11 cellular contexts compared by ENCODE assay signal in the genomic region with DNA sequence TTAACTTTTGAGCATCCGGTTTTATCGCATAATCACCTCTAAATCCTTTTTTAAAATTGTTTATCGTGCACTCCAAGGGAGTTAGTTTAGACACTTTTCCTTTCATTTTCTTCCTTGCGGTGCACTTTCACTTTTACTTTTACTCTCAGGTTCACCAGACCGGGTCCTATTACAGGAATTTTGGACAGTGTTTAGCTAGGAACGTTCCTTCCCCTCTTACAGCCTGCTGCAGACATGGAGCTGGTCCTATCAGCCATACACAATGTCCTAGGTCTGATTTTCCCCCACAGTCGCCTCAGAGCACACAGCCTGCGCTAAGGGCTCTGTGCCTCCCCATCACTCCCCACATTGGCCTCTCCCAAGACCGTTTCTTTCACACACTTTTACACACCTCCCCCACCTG.
DNase-seq lines count a peak whose midpoint lies in the region; ATAC-seq and TF ChIP-seq lines count a peak whose summit lies in the region.
"Had no signal": no experiment of that assay in that cellular context is flagged by ENCODE, and none has a peak within 500 bp of the region (broad histone marks: within the 10 kb centered on the region; RNA-seq: fewer than 3 reads in every experiment).

No MANE protein-coding gene starts in this region.

- H3K27ac ChIP-seq in vagina = no peak overlapping the region
- H3K27ac ChIP-seq: cardiac muscle cell, WERI-Rb-1 had no signal

- intact Hi-C loops in vagina (cut with DNase I) = loop anchor here (10.0 kb wide), 1 partner anchor 89 kb away; no protein-coding TSS in a partner anchor

- DNase-seq in activated CD8-positive, alpha-beta memory T cell treated with anti-CD3 and anti-CD28 coated beads, Interleukin-2, amount 10 ng/mL, durations not matched to agents 7 days and 5 days = no peak
- no peak for DNase-seq in activated CD8-positive, alpha-beta memory T cell treated with anti-CD3 and anti-CD28 coated beads, Interleukin-2, amount 50 U/mL, for 4 hours
- no peak for DNase-seq in stimulated activated naive B cell treated with anti-CD40 and anti-IgM and Interleukin-4, amounts not matched to agents 10 μg/mL and 1 μg/mL and 100 μg/mL, for 72 hours
- DNase-seq in vagina (ENCODE audit: extremely low spot score in 2 of 2) (no peak), COR-L47 (lab: John Stamatoyannopoulos, UW) (no peak), SW 1271 (lab: John Stamatoyannopoulos, UW) (no peak)
- DNase-seq: AML-193, WERI-Rb-1 had no signal

- peaks cover 8% of the 10 kb centered on the region for H3K4me1 Mint-ChIP-seq in activated CD8-positive, alpha-beta memory T cell treated with anti-CD3 and anti-CD28 coated beads, Interleukin-2, amount 10 ng/mL, durations not matched to agents 7 days and 5 days
- peaks cover 10% of the 10 kb centered on the region for H3K4me1 Mint-ChIP-seq in activated naive CD8-positive, alpha-beta T cell (ENCODE audit: low read depth)
- peaks cover 10 to 37% of the 10 kb centered on the region in 2 donors for H3K4me1 Mint-ChIP-seq in stimulated activated naive B cell treated with anti-CD40 and anti-IgM and Interleukin-4, amounts not matched to agents 10 μg/mL and 1 μg/mL and 100 μg/mL, for 72 hours

- H3K9me3 ChIP-seq in vagina = no peaks in the 10 kb centered on the region

- H3K9me3 Mint-ChIP-seq in activated CD8-positive, alpha-beta memory T cell treated with anti-CD3 and anti-CD28 coated beads, Interleukin-2, amount 10 ng/mL, durations not matched to agents 7 days and 5 days (ENCODE audit: low read depth) = no peaks in the 10 kb centered on the region
- no peaks in the 10 kb centered on the region for H3K9me3 Mint-ChIP-seq in activated naive CD8-positive, alpha-beta T cell (ENCODE audit: low read depth)
- H3K9me3 Mint-ChIP-seq in stimulated activated naive B cell treated with anti-CD40 and anti-IgM and Interleukin-4, amounts not matched to agents 10 μg/mL and 1 μg/mL and 100 μg/mL, for 72 hours = no peaks in the 10 kb centered on the region

- H3K27me3 Mint-ChIP-seq in activated CD8-positive, alpha-beta memory T cell treated with anti-CD3 and anti-CD28 coated beads, Interleukin-2, amount 10 ng/mL, durations not matched to agents 7 days and 5 days = peaks cover 9% of the 10 kb centered on the region
- peaks cover 13% of the 10 kb centered on the region for H3K27me3 Mint-ChIP-seq in activated naive CD8-positive, alpha-beta T cell
- H3K27me3 Mint-ChIP-seq in stimulated activated naive B cell treated with anti-CD40 and anti-IgM and Interleukin-4, amounts not matched to agents 10 μg/mL and 1 μg/mL and 100 μg/mL, for 72 hours = peaks cover 0 to 7% of the 10 kb centered on the region in 2 donors

- H3K27me3 ChIP-seq in vagina = no peaks in the 10 kb centered on the region
- H3K27me3 ChIP-seq: cardiac muscle cell had no signal

- peak overlapping the region; percentile 45 for H3K4me3 Mint-ChIP-seq in activated CD8-positive, alpha-beta memory T cell treated with anti-CD3 and anti-CD28 coated beads, Interleukin-2, amount 10 ng/mL, durations not matched to agents 7 days and 5 days
- H3K4me3 Mint-ChIP-seq in activated naive CD8-positive, alpha-beta T cell = peak overlapping the region; percentile 75
- peak overlapping the region; percentile 40 to 54 for H3K4me3 Mint-ChIP-seq in stimulated activated naive B cell treated with anti-CD40 and anti-IgM and Interleukin-4, amounts not matched to agents 10 μg/mL and 1 μg/mL and 100 μg/mL, for 72 hours

- CTCF ChIA-PET in activated CD8-positive, alpha-beta memory T cell treated with anti-CD3 and anti-CD28 coated beads, Interleukin-2, amount 10 ng/mL, durations not matched to agents 7 days and 5 days (lab: Charles Lee) = interaction anchor here (1.4 kb wide), 1 partner anchor 68 kb away, joined by 3 read pairs; no protein-coding TSS in a partner anchor

- H3K36me3 Mint-ChIP-seq in activated CD8-positive, alpha-beta memory T cell treated with anti-CD3 and anti-CD28 coated beads, Interleukin-2, amount 10 ng/mL, durations not matched to agents 7 days and 5 days = no peaks in the 10 kb centered on the region
- peaks cover 3% of the 10 kb centered on the region for H3K36me3 Mint-ChIP-seq in activated naive CD8-positive, alpha-beta T cell
- H3K36me3 Mint-ChIP-seq in stimulated activated naive B cell treated with anti-CD40 and anti-IgM and Interleukin-4, amounts not matched to agents 10 μg/mL and 1 μg/mL and 100 μg/mL, for 72 hours = no peaks in the 10 kb centered on the region

- H3K36me3 ChIP-seq in vagina = no peaks in the 10 kb centered on the region
- H3K36me3 ChIP-seq: cardiac muscle cell, WERI-Rb-1 had no signal

- peak; percentile 51 for ATAC-seq in activated CD8-positive, alpha-beta memory T cell treated with anti-CD3 and anti-CD28 coated beads, Interleukin-2, amount 10 ng/mL, durations not matched to agents 7 days and 5 days
- ATAC-seq in HG03442 (IDR thresholded peaks at IDR 0.05; ENCODE audit: unreplicated experiment) = peak; percentile 56
- ATAC-seq in stimulated activated naive B cell treated with anti-CD40 and anti-IgM and Interleukin-4, amounts not matched to agents 10 μg/mL and 1 μg/mL and 100 μg/mL, for 72 hours (replicated peaks) = peak; percentile 27 to 31

- TF ChIP-seq POLR2A in vagina (IDR thresholded peaks at IDR 0.05) = no peak

- H3K4me3 ChIP-seq in vagina = no peak overlapping the region
- H3K4me3 ChIP-seq: cardiac muscle cell had no signal

- H3K4me1 ChIP-seq in vagina = no peaks in the 10 kb centered on the region

- peak overlapping the region; percentile 62 for H3K27ac Mint-ChIP-seq in activated CD8-positive, alpha-beta memory T cell treated with anti-CD3 and anti-CD28 coated beads, Interleukin-2, amount 10 ng/mL, durations not matched to agents 7 days and 5 days
- peak overlapping the region; percentile 47 for H3K27ac Mint-ChIP-seq in activated naive CD8-positive, alpha-beta T cell
- no peak overlapping the region for H3K27ac Mint-ChIP-seq in stimulated activated naive B cell treated with anti-CD40 and anti-IgM and Interleukin-4, amounts not matched to agents 10 μg/mL and 1 μg/mL and 100 μg/mL, for 72 hours

- TF ChIP-seq CTCF in vagina (IDR thresholded peaks at IDR 0.05) = no peak
